ENCODE assay signal across 8 cellular contexts in the genomic region with DNA sequence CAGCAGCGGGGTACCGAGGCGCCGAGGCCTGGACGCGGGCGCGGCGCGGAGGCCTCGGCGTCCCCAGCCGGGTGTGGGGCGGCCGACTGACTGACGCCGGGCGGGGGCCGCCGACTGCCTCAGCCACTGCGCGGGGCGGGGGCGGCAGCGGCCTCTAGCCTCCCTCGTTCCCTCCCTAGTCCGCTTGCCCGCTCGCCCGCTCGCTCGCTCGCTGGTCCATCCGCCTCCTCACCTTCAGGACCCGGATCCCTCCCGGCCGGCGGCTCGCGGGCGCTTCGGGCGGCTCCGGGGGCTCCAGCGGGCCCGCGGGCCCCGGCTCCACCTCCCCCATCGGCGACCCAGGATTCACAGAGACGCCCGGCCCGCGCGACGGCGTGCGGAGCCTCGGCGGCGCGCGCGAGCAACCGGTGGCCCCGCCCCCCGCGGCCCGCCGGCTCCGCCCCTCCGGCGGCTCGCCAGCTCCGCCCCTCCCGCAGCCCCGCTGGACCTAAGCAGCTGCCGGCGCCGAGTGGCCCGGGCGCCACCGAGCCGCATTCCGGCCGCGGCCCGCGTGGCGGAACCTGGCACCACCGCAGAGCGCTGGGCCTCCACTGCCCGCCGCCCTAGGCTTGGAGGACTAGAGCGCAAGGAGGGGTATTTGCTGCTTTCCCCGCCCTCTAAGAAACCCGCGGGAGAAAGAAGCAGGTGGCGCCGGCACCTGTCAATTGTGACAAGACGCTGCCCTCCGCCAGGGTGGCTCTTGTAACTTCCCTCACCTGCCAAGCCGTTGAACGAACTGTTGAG. TPM values are rescaled to one million over a fixed set of nuclear protein-coding genes. Genes with fewer than 3 reads are reported as not detected.
DNase-seq lines count a peak whose midpoint lies in the region; ATAC-seq and TF ChIP-seq lines count a peak whose summit lies in the region.

No MANE protein-coding gene starts in this region.

- peaks cover 0 to 31% (median 7%) of the 10 kb centered on the region in 3 donors for H3K4me1 ChIP-seq in esophagus squamous epithelium

- peaks cover 14% of the 10 kb centered on the region for H3K4me1 Mint-ChIP-seq in activated T-cell treated with anti-CD3 and anti-CD28 coated beads, Interleukin-2, amount 50 U/mL, for 4 hours (ENCODE audit: low read depth)
- H3K4me1 Mint-ChIP-seq in naive B cell, result peaks cover 38 to 58% (median 38%) of the 10 kb centered on the region in 3 donors
- peaks cover 15% of the 10 kb centered on the region for H3K4me1 Mint-ChIP-seq in stimulated activated effector memory CD8-positive, alpha-beta T cell treated with anti-CD3 and anti-CD28 coated beads, Interleukin-12 subunit alpha, Interleukin-12 subunit beta, amount 100 ng/mL, for 72 hours

- H3K9me3 ChIP-seq in esophagus squamous epithelium, result no peaks in the 10 kb centered on the region

- peak overlapping the region in 5 of 6 donors; percentile 32 to 98 (median 93) for H3K27ac Mint-ChIP-seq in naive B cell
- H3K27ac Mint-ChIP-seq in stimulated activated effector memory CD8-positive, alpha-beta T cell treated with anti-CD3 and anti-CD28 coated beads, Interleukin-12 subunit alpha, Interleukin-12 subunit beta, amount 100 ng/mL, for 72 hours, result no peak overlapping the region

- peak overlapping the region; percentile 67 to 95 (median 78) for H3K4me3 ChIP-seq in esophagus squamous epithelium

- peak overlapping the region; percentile 73 to 97 (median 88) for H3K27ac ChIP-seq in esophagus squamous epithelium

- ATAC-seq in GM19395 (IDR thresholded peaks at IDR 0.05; ENCODE audit: unreplicated experiment), result peak; percentile 73
- peak; percentile 44 for ATAC-seq in HG03558 (IDR thresholded peaks at IDR 0.05; ENCODE audit: extremely low read depth, unreplicated experiment)
- peak; percentile 85 to 86 for ATAC-seq in activated T-cell treated with anti-CD3 and anti-CD28 coated beads, Interleukin-2, amount 50 U/mL, for 4 hours
- peak; percentile 71 to 73 for ATAC-seq in naive B cell (ENCODE audit: low read depth in 2 of 2)
- peak; percentile 88 for ATAC-seq in stimulated activated effector memory CD8-positive, alpha-beta T cell treated with anti-CD3 and anti-CD28 coated beads, Interleukin-12 subunit alpha, Interleukin-12 subunit beta, amount 100 ng/mL, for 72 hours

- H3K4me3 Mint-ChIP-seq in activated T-cell treated with anti-CD3 and anti-CD28 coated beads, Interleukin-2, amount 50 U/mL, for 4 hours, result peak overlapping the region; percentile 82
- H3K4me3 Mint-ChIP-seq in naive B cell, result peak overlapping the region; percentile 76 to 93 (median 90)
- H3K4me3 Mint-ChIP-seq in stimulated activated effector memory CD8-positive, alpha-beta T cell treated with anti-CD3 and anti-CD28 coated beads, Interleukin-12 subunit alpha, Interleukin-12 subunit beta, amount 100 ng/mL, for 72 hours, result peak overlapping the region; percentile 87

- H3K27me3 Mint-ChIP-seq in activated T-cell treated with anti-CD3 and anti-CD28 coated beads, Interleukin-2, amount 50 U/mL, for 4 hours (ENCODE audit: low read depth), result no peaks in the 10 kb centered on the region
- H3K27me3 Mint-ChIP-seq in naive B cell, result no peaks in the 10 kb centered on the region

- intact Hi-C loops in esophagus squamous epithelium (cut with DNase I), result no loop called here

- 0% methylated on average over 7 of the region's 104 CpGs for WGBS in esophagus squamous epithelium, 2 donors

- peak in 2 of 4 donors; percentile 33 to 59 for TF ChIP-seq POLR2A in esophagus squamous epithelium (IDR thresholded peaks at IDR 0.05)

- no peaks in the 10 kb centered on the region for H3K27me3 ChIP-seq in esophagus squamous epithelium

- no peaks in the 10 kb centered on the region for H3K36me3 Mint-ChIP-seq in activated T-cell treated with anti-CD3 and anti-CD28 coated beads, Interleukin-2, amount 50 U/mL, for 4 hours (ENCODE audit: insufficient read depth)
- no peaks in the 10 kb centered on the region for H3K36me3 Mint-ChIP-seq in naive B cell
- H3K36me3 Mint-ChIP-seq in stimulated activated effector memory CD8-positive, alpha-beta T cell treated with anti-CD3 and anti-CD28 coated beads, Interleukin-12 subunit alpha, Interleukin-12 subunit beta, amount 100 ng/mL, for 72 hours, result peaks cover 6% of the 10 kb centered on the region

- peak in 1 of 6 experiments; percentile 10 for TF ChIP-seq CTCF in esophagus squamous epithelium (IDR thresholded peaks at IDR 0.05)

- H3K36me3 ChIP-seq in esophagus squamous epithelium, result no peaks in the 10 kb centered on the region

- H3K9me3 Mint-ChIP-seq in activated T-cell treated with anti-CD3 and anti-CD28 coated beads, Interleukin-2, amount 50 U/mL, for 4 hours, result no peaks in the 10 kb centered on the region
- no peaks in the 10 kb centered on the region for H3K9me3 Mint-ChIP-seq in naive B cell
- no peaks in the 10 kb centered on the region for H3K9me3 Mint-ChIP-seq in stimulated activated effector memory CD8-positive, alpha-beta T cell treated with anti-CD3 and anti-CD28 coated beads, Interleukin-12 subunit alpha, Interleukin-12 subunit beta, amount 100 ng/mL, for 72 hours

- DNase-seq in COR-L47 (lab: John Stamatoyannopoulos, UW) (peak; percentile 90), OCI-M1 (lab: John Stamatoyannopoulos, UW) (peak; percentile 77), esophagus squamous epithelium (lab: John Stamatoyannopoulos, UW) (no peak), naive B cell (peak; percentile 86)
- peak; percentile 70 for DNase-seq in activated T-cell treated with anti-CD3 and anti-CD28 coated beads, Interleukin-2, amount 50 U/mL, for 4 hours
- peak; percentile 77 to 88 for DNase-seq in stimulated activated effector memory CD8-positive, alpha-beta T cell treated with anti-CD3 and anti-CD28 coated beads, Interleukin-12 subunit alpha, Interleukin-12 subunit beta, amount 100 ng/mL, for 72 hours (ENCODE audit: low spot score in 2 of 2)

RNA-seq across cellular contexts. Expression of a gene that starts 0.8 kb away (rescaled TPM):
- 10 to 100 TPM; 13.3 to 15.5 (median 15.3) TPM for total RNA-seq in activated T-cell treated with anti-CD3 and anti-CD28 coated beads, Interleukin-2, amount 50 U/mL, for 4 hours
- total RNA-seq in esophagus squamous epithelium, result 1 to 10 TPM in 3 of 4 donors, under 1 TPM in 1; 0.49 to 5.7 (median 1.7) TPM
- 1 to 10 TPM; 1.1 to 6.6 (median 4.0) TPM for polyA plus RNA-seq in naive B cell (ENCODE audit: low read depth in 6 of 6)
